ENCODE assay signal across 8 cellular contexts in the genomic region with DNA sequence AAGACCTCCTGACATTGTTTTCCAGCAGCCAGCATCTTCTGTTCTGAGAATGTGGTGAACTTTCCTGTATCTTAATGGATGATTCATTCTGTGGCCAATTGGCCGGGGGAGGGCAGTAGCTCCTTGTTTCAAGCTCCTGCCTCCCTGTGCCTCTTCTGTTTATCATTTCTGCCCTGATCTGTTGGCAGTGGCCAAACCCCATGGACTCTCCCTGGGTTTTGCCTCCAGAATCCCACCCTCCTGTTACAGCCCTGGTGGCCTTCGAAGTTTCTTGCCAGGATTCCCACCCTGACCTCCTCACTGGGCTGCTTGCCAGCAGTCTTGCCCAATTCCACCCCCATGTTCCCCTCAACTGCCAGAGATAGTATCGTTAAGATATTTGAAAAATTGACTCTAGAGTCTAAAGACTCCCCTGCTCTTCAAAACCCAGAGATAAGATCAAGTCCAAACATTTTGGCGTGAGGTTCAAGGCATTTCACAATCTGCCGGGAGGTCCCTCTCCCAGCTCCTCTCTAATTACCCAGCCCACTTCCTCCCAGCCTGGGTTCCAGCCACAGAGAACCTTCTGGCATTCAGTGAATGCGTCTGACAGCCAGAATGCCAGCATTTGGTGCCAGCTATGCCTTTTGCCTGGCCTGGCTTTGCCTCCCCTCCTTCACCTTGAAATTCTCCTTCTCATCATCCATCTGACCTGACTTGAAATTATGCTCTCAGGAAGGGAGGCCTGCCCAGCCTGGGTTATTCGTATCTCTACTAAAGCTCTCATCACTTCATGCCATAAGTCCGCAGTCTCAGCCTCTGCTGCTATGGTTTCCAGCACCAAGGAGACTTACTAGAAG. TPM values are rescaled to one million over a fixed set of nuclear protein-coding genes. Genes with fewer than 3 reads are reported as not detected.
A peak's percentile ranks its signal among the peaks of the same experiment; 100 is the strongest.
DNase-seq lines count a peak whose midpoint lies in the region; ATAC-seq and TF ChIP-seq lines count a peak whose summit lies in the region.

No MANE protein-coding gene starts in this region.

- no TSS peak for BruUV-seq in OCI-LY7 (replicated peaks; lab: Mats Ljungman, UMichigan)

- no peaks in the 10 kb centered on the region for H3K4me1 Mint-ChIP-seq in naive thymus-derived CD8-positive, alpha-beta T cell

- no peaks in the 10 kb centered on the region for H3K9me3 Mint-ChIP-seq in naive thymus-derived CD8-positive, alpha-beta T cell

- ATAC-seq in naive thymus-derived CD8-positive, alpha-beta T cell = no peak
- ATAC-seq in HG03520 (IDR thresholded peaks at IDR 0.05; ENCODE audit: unreplicated experiment) = no peak
- no peak for ATAC-seq in HG02870 (IDR thresholded peaks at IDR 0.05; ENCODE audit: unreplicated experiment)

- no peak overlapping the region for H2AFZ ChIP-seq in OCI-LY7 (ENCODE audit: low read length)
- no peak overlapping the region for H2AFZ ChIP-seq in Karpas-422 (ENCODE audit: low read length)

- H3K9me2 ChIP-seq in OCI-LY7 (ENCODE audit: insufficient read depth, low read length) (no peaks in the 10 kb centered on the region), Karpas-422 (replicated peaks; ENCODE audit: insufficient read depth, low read length) (no peaks in the 10 kb centered on the region)

- H3K4me2 ChIP-seq in OCI-LY7 (ENCODE audit: low read length) (no peak overlapping the region), Karpas-422 (ENCODE audit: low read depth, low read length, poor library complexity, severe bottlenecking) (no peak overlapping the region)

- no peaks in the 10 kb centered on the region for H3K27me3 ChIP-seq in mucosa of rectum (ENCODE audit: control insufficient read depth in 2 of 2, insufficient read depth in 2 of 2, low read length in 2 of 2)
- no peaks in the 10 kb centered on the region for H3K27me3 ChIP-seq in Karpas-422 (ENCODE audit: low read length)

- CTCF ChIA-PET in OCI-LY7 (lab: Charles Lee; ENCODE audit: unreplicated experiment) = no interaction called here

- no peak overlapping the region for H3K4me3 ChIP-seq in OCI-LY7 (ENCODE audit: low read depth, low read length, poor library complexity, severe bottlenecking)
- no peak overlapping the region for H3K4me3 ChIP-seq in mucosa of rectum (ENCODE audit: low read length in 2 of 2)
- H3K4me3 ChIP-seq in Karpas-422 (ENCODE audit: low read length) = no peak overlapping the region

- H3K9ac ChIP-seq in mucosa of rectum (ENCODE audit: low read depth in 1 of 2, low read length in 2 of 2) (no peak overlapping the region), Karpas-422 (ENCODE audit: low read length) (no peak overlapping the region)

- H3K4me1 ChIP-seq in OCI-LY7 (ENCODE audit: insufficient read depth, low read length, poor library complexity, severe bottlenecking) = no peaks in the 10 kb centered on the region
- no peaks in the 10 kb centered on the region for H3K4me1 ChIP-seq in mucosa of rectum (ENCODE audit: control insufficient read depth in 2 of 2, insufficient read depth in 2 of 2, low read length in 2 of 2)
- H3K4me1 ChIP-seq in Karpas-422 (ENCODE audit: low read length) = no peaks in the 10 kb centered on the region

- H3K36me3 ChIP-seq in OCI-LY7 (ENCODE audit: insufficient read depth, low read length) (no peaks in the 10 kb centered on the region), mucosa of rectum (ENCODE audit: control insufficient read depth in 2 of 2, insufficient read depth in 2 of 2, low read length in 2 of 2) (no peaks in the 10 kb centered on the region), Karpas-422 (ENCODE audit: insufficient read depth, low read length) (no peaks in the 10 kb centered on the region)

- no peaks in the 10 kb centered on the region for H3K79me2 ChIP-seq in OCI-LY7 (ENCODE audit: insufficient read depth, low read depth, low read length)
- no peaks in the 10 kb centered on the region for H3K79me2 ChIP-seq in Karpas-422 (ENCODE audit: low read length)

- H3K27ac Mint-ChIP-seq in naive thymus-derived CD8-positive, alpha-beta T cell = peak overlapping the region in 1 of 10 donors; percentile 9

- no peak overlapping the region for H3K27ac ChIP-seq in OCI-LY7 (ENCODE audit: low read depth, low read length, poor library complexity, severe bottlenecking)
- peak overlapping the region; percentile 7 to 59 for H3K27ac ChIP-seq in mucosa of rectum (ENCODE audit: low read depth in 2 of 2, low read length in 2 of 2)
- H3K27ac ChIP-seq in Karpas-422 (ENCODE audit: low read length) = no peak overlapping the region

- H4K20me1 ChIP-seq in OCI-LY7 (ENCODE audit: insufficient read depth, low read length) (no peaks in the 10 kb centered on the region), Karpas-422 (ENCODE audit: insufficient read depth, low read depth, low read length) (no peaks in the 10 kb centered on the region)

- DNase-seq in GM04503 (ENCODE audit: low read depth) (peak; percentile 95), OCI-LY7 (ENCODE audit: low spot score) (no peak), dedifferentiated amniotic fluid mesenchymal stem cell (ENCODE audit: extremely low spot score) (peak; percentile 93), Karpas-422 (no peak)
- DNase-seq in naive thymus-derived CD8-positive, alpha-beta T cell = no peak

- H3K4me3 Mint-ChIP-seq in naive thymus-derived CD8-positive, alpha-beta T cell = no peak overlapping the region

- H3K9me3 ChIP-seq in OCI-LY7 (ENCODE audit: low read length) (no peaks in the 10 kb centered on the region), mucosa of rectum (ENCODE audit: control insufficient read depth in 2 of 2, low read length in 2 of 2) (no peaks in the 10 kb centered on the region), Karpas-422 (ENCODE audit: low read length) (no peaks in the 10 kb centered on the region)

- H3K27me3 Mint-ChIP-seq in naive thymus-derived CD8-positive, alpha-beta T cell = peaks cover 0 to 4% (median 2%) of the 10 kb centered on the region in 5 donors

- peak; percentile 33 for TF ChIP-seq CTCF in OCI-LY7 (conservative IDR thresholded peaks at IDR 0.05; ENCODE audit: low read length)

- POLR2A ChIA-PET in OCI-LY7 (lab: Charles Lee) = interaction anchor here (0.7 to 1.8 kb wide), 2 partner anchors 8 to 673 kb away, joined by 4 to 7 read pairs; no protein-coding TSS in a partner anchor
- POLR2A ChIA-PET in naive thymus-derived CD8-positive, alpha-beta T cell (lab: Charles Lee) = no interaction called here

- intact Hi-C loops in OCI-LY7 (cut with micrococcal nuclease; ENCODE audit: unreplicated experiment) = no loop called here

- no peaks in the 10 kb centered on the region for H3K36me3 Mint-ChIP-seq in naive thymus-derived CD8-positive, alpha-beta T cell

RNA-seq across cellular contexts. Expression of gene TXNRD1, which starts 37.7 kb away (rescaled TPM):
- total RNA-seq in OCI-LY7 (2014; rRNA removed; shearing (Covaris generic)) = 132 and 140 TPM in 2 replicates
- total RNA-seq in OCI-LY7 (2022) = 108 and 117 TPM in 2 replicates
- 100 to 1,000 TPM in 1 of 2 experiments, 10 to 100 TPM in 1; 90.8 to 102 TPM for total RNA-seq in naive thymus-derived CD8-positive, alpha-beta T cell
- polyA plus RNA-seq in naive thymus-derived CD8-positive, alpha-beta T cell = 10 to 100 TPM; 18.7 to 29.6 (median 25.0) TPM
- total RNA-seq in Karpas-422 (2014; rRNA removed; shearing (Covaris generic); ENCODE audit: low replicate concordance) = 54.6 and 69.4 TPM in 2 replicates

RNA-seq across cellular contexts. Expression of gene NFYB, which starts 39.9 kb away (rescaled TPM):
- 21.6 and 30.2 TPM in 2 replicates for total RNA-seq in OCI-LY7 (2014; rRNA removed; shearing (Covaris generic))
- total RNA-seq in OCI-LY7 (2022) = 38.5 and 40.3 TPM in 2 replicates
- 10 to 100 TPM; 22.7 to 26.4 TPM for total RNA-seq in naive thymus-derived CD8-positive, alpha-beta T cell
- 10 to 100 TPM; 26.0 to 38.8 (median 30.3) TPM for polyA plus RNA-seq in naive thymus-derived CD8-positive, alpha-beta T cell
- 15.5 and 27.0 TPM in 2 replicates for total RNA-seq in Karpas-422 (2014; rRNA removed; shearing (Covaris generic); ENCODE audit: low replicate concordance)

Comparison
In these comparisons a context has a peak if more than half of its experiments do, and no peak if none do; other contexts are left out.
1. DNase-seq: peak in GM04503 (single experiment) and dedifferentiated amniotic fluid mesenchymal stem cell (single experiment); none in OCI-LY7 (single experiment), naive thymus-derived CD8-positive, alpha-beta T cell (0 of 10) and Karpas-422 (single experiment).
2. H3K27ac ChIP-seq: peak in mucosa of rectum (2 of 2); none in OCI-LY7 (single experiment) and Karpas-422 (single experiment).